ENCODE assay signal across 1 cellular context in genomic region chr16:22353188-22353919, GRCh38.
TF ChIP-seq lines count a peak whose summit lies in the region.

No MANE protein-coding gene starts in this region.

TF ChIP-seq in HEK293, 187 proteins besides CTCF, POLR2A, EP300 and RAD21 (continued from another document):
- TF ChIP-seq ZNF560 (tag by site-specific recombination; IDR thresholded peaks at IDR 0.05; ENCODE audit: borderline replicate concordance): no peak
- TF ChIP-seq ZNF792 (tag by site-specific recombination; IDR thresholded peaks at IDR 0.05): no peak
- peak; percentile 24; the same call in 1 of the 2 replicates for TF ChIP-seq FEZF1 (tag by site-specific recombination; IDR thresholded peaks at IDR 0.05)
- no peak for TF ChIP-seq GFI1B (tag by site-specific recombination; IDR thresholded peaks at IDR 0.05)
- TF ChIP-seq PRDM6 (tag by site-specific recombination; IDR thresholded peaks at IDR 0.05): peak; percentile 61; the same call in 1 of the 2 replicates
- no peak for TF ChIP-seq ZNF398 (tag by site-specific recombination; IDR thresholded peaks at IDR 0.05)
- TF ChIP-seq ZBTB20 (tag by site-specific recombination; IDR thresholded peaks at IDR 0.05): no peak
- TF ChIP-seq ZNF658 (tag by site-specific recombination; IDR thresholded peaks at IDR 0.05): no peak
- TF ChIP-seq, protein P1, sequence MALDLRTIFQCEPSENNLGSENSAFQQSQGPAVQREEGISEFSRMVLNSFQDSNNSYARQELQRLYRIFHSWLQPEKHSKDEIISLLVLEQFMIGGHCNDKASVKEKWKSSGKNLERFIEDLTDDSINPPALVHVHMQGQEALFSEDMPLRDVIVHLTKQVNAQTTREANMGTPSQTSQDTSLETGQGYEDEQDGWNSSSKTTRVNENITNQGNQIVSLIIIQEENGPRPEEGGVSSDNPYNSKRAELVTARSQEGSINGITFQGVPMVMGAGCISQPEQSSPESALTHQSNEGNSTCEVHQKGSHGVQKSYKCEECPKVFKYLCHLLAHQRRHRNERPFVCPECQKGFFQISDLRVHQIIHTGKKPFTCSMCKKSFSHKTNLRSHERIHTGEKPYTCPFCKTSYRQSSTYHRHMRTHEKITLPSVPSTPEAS (tag by site-specific recombination; IDR thresholded peaks at IDR 0.05): no peak
- no peak for TF ChIP-seq SCRT2 (tag by site-specific recombination; IDR thresholded peaks at IDR 0.05)
